30 cellular contexts compared by ENCODE assay signal in the genomic region with DNA sequence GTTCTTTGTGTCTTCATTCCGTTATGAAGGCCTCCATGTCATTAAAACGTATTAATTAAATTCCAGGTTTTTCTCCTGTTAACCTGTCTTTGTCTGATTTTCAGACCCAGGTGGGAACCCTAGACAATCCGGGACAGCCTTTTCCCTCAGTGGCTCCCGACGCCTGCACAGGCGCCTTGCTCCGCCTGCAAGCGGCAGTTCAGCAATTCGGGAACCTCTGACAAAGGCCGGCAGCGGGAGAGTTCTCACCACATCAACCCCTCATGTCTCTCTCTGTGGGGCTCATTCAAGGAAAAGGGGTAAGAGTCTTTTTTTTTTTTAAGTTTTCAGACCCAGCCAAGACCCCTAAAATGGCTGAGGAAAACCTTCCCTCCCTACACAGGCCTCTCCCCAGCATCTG.
"Had no signal": no experiment of that assay in that cellular context is flagged by ENCODE, and none has a peak within 500 bp of the region (broad histone marks: within the 10 kb centered on the region; RNA-seq: fewer than 3 reads in every experiment).

No MANE protein-coding gene starts in this region.

- H3K4me3 Mint-ChIP-seq: dendritic cell treated with granulocyte-macrophage colony-stimulating factor and Interleukin-4, amounts not matched to agents 40 ng/mL and 50 ng/mL, for 4 days; endodermal cell; mesothelial cell of epicardium; natural killer cell treated with Interleukin-12 subunit alpha and Interleukin-12 subunit beta and Interleukin-15 and Interleukin-18, amount 100 ng/mL, for 72 hours; neural crest cell; stimulated activated memory B cell treated with anti-CD40 and anti-IgM and Interleukin-4, amounts not matched to agents 10 μg/mL and 1 μg/mL and 100 μg/mL, for 72 hours; type B pancreatic cell had no signal

- H3K27me3 ChIP-seq: colonic mucosa, gastroesophageal sphincter, pancreas, right lobe of liver, testis, uterus had no signal

- H3K36me3 Mint-ChIP-seq: mesothelial cell of epicardium; naive B cell; natural killer cell treated with Interleukin-12 subunit alpha and Interleukin-12 subunit beta and Interleukin-15 and Interleukin-18, amount 100 ng/mL, for 72 hours; stimulated activated memory B cell treated with anti-CD40 and anti-IgM and Interleukin-4, amounts not matched to agents 10 μg/mL and 1 μg/mL and 100 μg/mL, for 72 hours; type B pancreatic cell had no signal

- H3K27ac Mint-ChIP-seq: dendritic cell treated with granulocyte-macrophage colony-stimulating factor and Interleukin-4, amounts not matched to agents 40 ng/mL and 50 ng/mL, for 4 days; endodermal cell; mesothelial cell of epicardium; natural killer cell treated with Interleukin-12 subunit alpha and Interleukin-12 subunit beta and Interleukin-15 and Interleukin-18, amount 100 ng/mL, for 72 hours; progenitor cell of endocrine pancreas; stimulated activated memory B cell treated with anti-CD40 and anti-IgM and Interleukin-4, amounts not matched to agents 10 μg/mL and 1 μg/mL and 100 μg/mL, for 72 hours; type B pancreatic cell had no signal

- H3K4me3 ChIP-seq: colonic mucosa, gastroesophageal sphincter, heart left ventricle, hepatocyte, left ventricle myocardium inferior, mucosa of descending colon, pancreas, right lobe of liver, testis, tibial artery, uterus had no signal

- ATAC-seq: esophagus mucosa; gastroesophageal sphincter; heart left ventricle; mucosa of descending colon; natural killer cell treated with Interleukin-12 subunit alpha and Interleukin-12 subunit beta and Interleukin-15 and Interleukin-18, amount 100 ng/mL, for 72 hours; pancreas; right lobe of liver; stimulated activated memory B cell treated with anti-CD40 and anti-IgM and Interleukin-4, amounts not matched to agents 10 μg/mL and 1 μg/mL and 100 μg/mL, for 72 hours; stimulated activated naive CD8-positive, alpha-beta T cell treated with anti-CD3 and anti-CD28 coated beads, Interleukin-15, Interleukin-2, amounts not matched to agents 100 U/mL and 50 U/mL, for 24 hours had no signal

- DNase-seq: colonic mucosa; effector CD8-positive, alpha-beta T cell; endodermal cell; foreskin fibroblast; heart left ventricle; kidney; left ventricle myocardium inferior; mesenchymal stem cell; naive B cell; pancreas; stimulated activated CD4-positive, alpha-beta T cell treated with anti-CD3 and anti-CD28 coated beads, Interleukin-4, amount 100 ng/mL, for 4 hours; stimulated activated naive CD8-positive, alpha-beta T cell treated with anti-CD3 and anti-CD28 coated beads, Interleukin-15, Interleukin-2, amounts not matched to agents 100 U/mL and 50 U/mL, for 24 hours; substantia nigra; testis; uterus had no signal

- H3K9me3 Mint-ChIP-seq: endodermal cell; natural killer cell treated with Interleukin-12 subunit alpha and Interleukin-12 subunit beta and Interleukin-15 and Interleukin-18, amount 100 ng/mL, for 72 hours; stimulated activated memory B cell treated with anti-CD40 and anti-IgM and Interleukin-4, amounts not matched to agents 10 μg/mL and 1 μg/mL and 100 μg/mL, for 72 hours; type B pancreatic cell had no signal

- H3K4me1 ChIP-seq: colonic mucosa, heart left ventricle, left ventricle myocardium inferior, pancreas, right lobe of liver, testis, tibial artery, uterus had no signal

- H3K27ac ChIP-seq: colonic mucosa, epithelial cell of prostate, gastroesophageal sphincter, heart left ventricle, hepatocyte, left ventricle myocardium inferior, neutrophil, pancreas, right lobe of liver, testis, tibial artery, uterus had no signal

- H3K4me1 Mint-ChIP-seq: stimulated activated memory B cell treated with anti-CD40 and anti-IgM and Interleukin-4, amounts not matched to agents 10 μg/mL and 1 μg/mL and 100 μg/mL, for 72 hours had no signal

- H3K36me3 ChIP-seq: colonic mucosa, gastroesophageal sphincter, heart left ventricle, left ventricle myocardium inferior, neutrophil, pancreas, right lobe of liver, tibial artery, uterus had no signal

- H3K9me3 ChIP-seq: colonic mucosa, gastroesophageal sphincter, heart left ventricle, left ventricle myocardium inferior, mucosa of descending colon, neutrophil, pancreas, right lobe of liver, testis, tibial artery, uterus had no signal
